ENCODE assay signal across 11 cellular contexts in the genomic region with DNA sequence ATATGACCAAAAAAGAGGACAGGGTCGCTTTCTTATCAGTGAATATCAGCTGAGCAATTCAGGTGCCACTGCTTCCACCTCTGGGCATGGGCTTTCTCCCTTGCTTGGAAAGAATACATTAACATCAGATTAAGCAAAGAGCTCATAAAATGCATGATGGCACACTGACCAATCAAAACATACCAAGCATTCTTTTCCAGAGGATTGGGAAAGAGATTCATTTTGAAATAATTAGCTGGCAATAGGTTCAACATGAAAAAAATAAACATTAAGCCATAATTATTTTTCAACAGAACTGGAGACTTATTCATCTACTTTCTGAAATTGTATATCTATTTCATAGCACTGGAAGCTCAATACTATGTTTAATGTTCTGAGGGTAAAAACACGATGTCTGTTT. TPM values are rescaled to one million over a fixed set of nuclear protein-coding genes. Genes with fewer than 3 reads are reported as not detected.
DNase-seq lines count a peak whose midpoint lies in the region; ATAC-seq and TF ChIP-seq lines count a peak whose summit lies in the region.
"Had no signal": no experiment of that assay in that cellular context is flagged by ENCODE, and none has a peak within 500 bp of the region (broad histone marks: within the 10 kb centered on the region; RNA-seq: fewer than 3 reads in every experiment).

No MANE protein-coding gene starts in this region.

- intact Hi-C loops in PC-3 (cut with micrococcal nuclease) = no loop called here

- WGBS in mesenchymal stem cell = 97% methylated on average over 2 of the region's 2 CpGs

- H4K20me1 ChIP-seq in PC-3 (ENCODE audit: low read length) = no peaks in the 10 kb centered on the region

- H3K36me3 ChIP-seq in PC-3 (ENCODE audit: low read depth, low read length) = no peaks in the 10 kb centered on the region
- no peaks in the 10 kb centered on the region for H3K36me3 ChIP-seq in mesenchymal stem cell (ENCODE audit: control insufficient read depth in 1 of 2, insufficient read depth in 2 of 2, low read depth in 1 of 2, low read length in 2 of 2)
- no peaks in the 10 kb centered on the region for H3K36me3 ChIP-seq in right atrium auricular region
- H3K36me3 ChIP-seq: prostate gland had no signal

- H3F3A ChIP-seq in PC-3 (ENCODE audit: low read length, unreplicated experiment) = peaks cover 4% of the 10 kb centered on the region

- H3K27me3 ChIP-seq in PC-3 (ENCODE audit: low read length) (no peaks in the 10 kb centered on the region), mesenchymal stem cell (ENCODE audit: control insufficient read depth in 1 of 2, insufficient read depth in 1 of 2, low read length in 2 of 2) (no peaks in the 10 kb centered on the region), right atrium auricular region (no peaks in the 10 kb centered on the region)

- no peak overlapping the region for H4K8ac ChIP-seq in mesenchymal stem cell (ENCODE audit: low read length)

- no peak for ATAC-seq in PC-3
- ATAC-seq in GM18505 (IDR thresholded peaks at IDR 0.05; ENCODE audit: unreplicated experiment) = no peak
- no peak for ATAC-seq in GM18909 (IDR thresholded peaks at IDR 0.05; ENCODE audit: poor library complexity, unreplicated experiment)
- ATAC-seq: GM23338 had no signal

- CTCF ChIA-PET in PC-3 (lab: Charles Lee) = no interaction called here

- TF ChIP-seq POLR2A in GM18505 (IDR thresholded peaks at IDR 0.05; ENCODE audit: borderline replicate concordance, extremely low read depth, insufficient read depth, insufficient read length) = no peak

- H3K9me3 ChIP-seq in PC-3 (ENCODE audit: low read length) = no peaks in the 10 kb centered on the region
- H3K9me3 ChIP-seq in mesenchymal stem cell (ENCODE audit: control insufficient read depth, low read length) = peaks cover 7% of the 10 kb centered on the region
- peaks cover 0 to 8% of the 10 kb centered on the region in 2 donors for H3K9me3 ChIP-seq in right atrium auricular region
- H3K9me3 ChIP-seq: prostate gland had no signal

- POLR2A ChIA-PET in PC-3 (lab: Charles Lee; ENCODE audit: unreplicated experiment) = no interaction called here

- no peak overlapping the region for H2BK12ac ChIP-seq in mesenchymal stem cell (ENCODE audit: low read length in 2 of 2)

- H3K4me2 ChIP-seq in PC-3 (ENCODE audit: low read length) (peak overlapping the region; percentile 11; the same call in 1 of the 2 replicates), mesenchymal stem cell (ENCODE audit: low read length, poor library complexity, severe bottlenecking) (no peak overlapping the region)
- H3K4me2 ChIP-seq: GM23338 had no signal

- DNase-seq in AG09319 (ENCODE audit: extremely low read depth, low read depth) (peak; percentile 76), PC-3 (peak; percentile 66), coronary artery (ENCODE audit: low spot score) (no peak), mesenchymal stem cell (peak; percentile 24), right atrium auricular region (ENCODE audit: low spot score) (no peak)
- no peak for DNase-seq in activated CD4-positive, CD25-positive, alpha-beta regulatory T cell (lab: John Stamatoyannopoulos, UW)
- DNase-seq: activated CD8-positive, alpha-beta memory T cell treated with anti-CD3 and anti-CD28 coated beads for 24 hours had no signal

- peaks cover 48% of the 10 kb centered on the region for H3K4me1 ChIP-seq in PC-3 (ENCODE audit: insufficient read depth, low read length)
- peaks cover 5% of the 10 kb centered on the region for H3K4me1 ChIP-seq in mesenchymal stem cell (ENCODE audit: control insufficient read depth, insufficient read depth, low read depth, low read length)
- H3K4me1 ChIP-seq in right atrium auricular region = no peaks in the 10 kb centered on the region
- H3K4me1 ChIP-seq: prostate gland had no signal

- no peak overlapping the region for H2BK5ac ChIP-seq in mesenchymal stem cell (ENCODE audit: low read depth, low read length, poor library complexity, severe bottlenecking)

- BruUV-seq in PC-3 (replicated peaks; lab: Mats Ljungman, UMichigan) = no TSS peak

- H3K14ac ChIP-seq in mesenchymal stem cell (ENCODE audit: low read length in 2 of 2) = no peak overlapping the region

- H3K9me2 ChIP-seq in PC-3 (replicated peaks; ENCODE audit: low read length) = no peaks in the 10 kb centered on the region

- no peak overlapping the region for H2AK5ac ChIP-seq in mesenchymal stem cell (ENCODE audit: low read length, severe bottlenecking)

- H3K4ac ChIP-seq in mesenchymal stem cell (ENCODE audit: low read depth in 1 of 2, low read length in 2 of 2) = no peak overlapping the region

- no peak overlapping the region for H3K9ac ChIP-seq in PC-3 (ENCODE audit: low read length)
- H3K9ac ChIP-seq in mesenchymal stem cell (ENCODE audit: low read length) = peak overlapping the region; percentile 50

- H2BK120ac ChIP-seq in mesenchymal stem cell (ENCODE audit: low read depth, low read length) = no peak overlapping the region

- no peak overlapping the region for H2BK15ac ChIP-seq in mesenchymal stem cell (ENCODE audit: low read depth, poor library complexity, severe bottlenecking)

- H3K27ac ChIP-seq in PC-3 (ENCODE audit: low read length) = no peak overlapping the region
- peak overlapping the region in 1 of 2 donors; percentile 4 for H3K27ac ChIP-seq in coronary artery
- peak overlapping the region; percentile 94 for H3K27ac ChIP-seq in mesenchymal stem cell (ENCODE audit: low read length, poor library complexity, severe bottlenecking)
- H3K27ac ChIP-seq in right atrium auricular region = no peak overlapping the region
- H3K27ac ChIP-seq: prostate gland had no signal

- TF ChIP-seq CTCF in AG09319 (IDR thresholded peaks at IDR 0.05; ENCODE audit: low read depth, low read length) (no peak), PC-3 (conservative IDR thresholded peaks at IDR 0.05; ENCODE audit: low read depth, low read length) (no peak), coronary artery (IDR thresholded peaks at IDR 0.05) (no peak), right atrium auricular region (IDR thresholded peaks at IDR 0.05) (no peak)

- H3K79me2 ChIP-seq in PC-3 (ENCODE audit: low read length) = no peaks in the 10 kb centered on the region

- no peak overlapping the region for H4K91ac ChIP-seq in mesenchymal stem cell (ENCODE audit: low read length)

- no peak overlapping the region for H3K4me3 ChIP-seq in PC-3 (ENCODE audit: low read length)
- H3K4me3 ChIP-seq in coronary artery = peak overlapping the region; percentile 37
- H3K4me3 ChIP-seq in mesenchymal stem cell (ENCODE audit: insufficient read depth in 1 of 2, low read depth in 1 of 2, low read length in 2 of 2) = peak overlapping the region in 1 of 2 experiments; percentile 1
- no peak overlapping the region for H3K4me3 ChIP-seq in right atrium auricular region
- H3K4me3 ChIP-seq: GM23338, prostate gland had no signal

- no peak overlapping the region for H2AFZ ChIP-seq in PC-3 (ENCODE audit: low read length)
- no peak overlapping the region for H2AFZ ChIP-seq in mesenchymal stem cell (ENCODE audit: low read depth, low read length)
- H2AFZ ChIP-seq: GM23338 had no signal

- H3K23ac ChIP-seq in mesenchymal stem cell (ENCODE audit: low read length in 2 of 2) = no peak overlapping the region

- H3K18ac ChIP-seq in mesenchymal stem cell (ENCODE audit: low read depth in 1 of 2, low read length in 2 of 2) = no peak overlapping the region

- peaks cover 2% of the 10 kb centered on the region for H3K79me1 ChIP-seq in mesenchymal stem cell (replicated peaks; ENCODE audit: low read length, poor library complexity, severe bottlenecking)

RNA-seq across cellular contexts. Expression of a gene that starts 53.1 kb away (rescaled TPM):
- total RNA-seq in PC-3 (2014; rRNA removed) = 96.8 and 121 TPM in 2 replicates
- polyA plus RNA-seq in mesenchymal stem cell (2013, experiment 1 of 2) = 24.4 TPM
- 23.2 TPM for polyA plus RNA-seq in mesenchymal stem cell (2013, experiment 2 of 2)
- 10 to 100 TPM; 15.1 to 17.7 TPM for total RNA-seq in right atrium auricular region

Comparison
In these comparisons a context has a peak if more than half of its experiments do, and no peak if none do; other contexts are left out.
1. DNase-seq: peak in AG09319 (single experiment), PC-3 (single experiment) and mesenchymal stem cell (single experiment); none in coronary artery (single experiment), right atrium auricular region (single experiment) and activated CD4-positive, CD25-positive, alpha-beta regulatory T cell (0 of 4).